In the genomic region with DNA sequence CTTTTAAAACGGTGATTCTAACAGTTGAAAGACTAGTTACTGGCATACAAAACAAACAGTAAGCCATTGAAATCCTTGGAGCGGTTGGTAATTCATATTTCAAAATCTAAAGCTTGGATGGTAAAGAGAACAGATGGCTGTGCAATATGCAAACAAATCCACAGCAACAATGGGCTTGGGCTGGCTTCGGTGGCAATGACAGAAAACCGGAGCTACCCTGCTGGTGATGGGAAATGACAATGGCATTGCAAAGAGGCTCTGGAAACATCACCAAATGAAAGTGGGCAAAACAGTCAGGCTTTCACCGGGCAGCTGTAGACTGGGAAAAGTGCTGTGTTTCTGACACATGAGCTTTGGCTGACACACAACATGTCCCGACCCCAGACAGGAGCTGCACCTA, we compare ENCODE assay signal across 17 cellular contexts.
DNase-seq lines count a peak whose midpoint lies in the region; ATAC-seq lines count a peak whose summit lies in the region.
"Had no signal": no experiment of that assay in that cellular context is flagged by ENCODE, and none has a peak within 500 bp of the region (broad histone marks: within the 10 kb centered on the region; RNA-seq: fewer than 3 reads in every experiment).

No MANE protein-coding gene starts in this region.

- no peak for ATAC-seq in activated CD4-positive, CD25-positive, alpha-beta regulatory T cell treated with anti-CD3 and anti-CD28 coated beads, Interleukin-2, amount 50 U/mL, for 24 hours
- no peak for ATAC-seq in GM21786 (IDR thresholded peaks at IDR 0.05; ENCODE audit: unreplicated experiment)
- ATAC-seq: activated naive CD8-positive, alpha-beta T cell treated with anti-CD3 and anti-CD28 coated beads, Interleukin-2, amount 50 U/mL, for 24 hours; body of pancreas; sciatic nerve had no signal

- DNase-seq in NCI-H2196 (lab: John Stamatoyannopoulos, UW; ENCODE audit: unreplicated experiment) = peak; percentile 47
- DNase-seq in NCI-H2196 treated with DMSO at 0.1 percent for 48 hours (lab: John Stamatoyannopoulos, UW; ENCODE audit: unreplicated experiment) = no peak
- peak; percentile 80 for DNase-seq in NCI-H2029 treated with DMSO at 0.1 percent for 48 hours (lab: John Stamatoyannopoulos, UW)
- DNase-seq in NCI-H748 treated with DMSO at 0.1 percent for 48 hours (lab: John Stamatoyannopoulos, UW) = peak; percentile 60
- peak; percentile 22 for DNase-seq in medulla oblongata (ENCODE audit: extremely low spot score)
- no peak for DNase-seq in stimulated activated CD4-positive, alpha-beta T cell treated with anti-CD3 and anti-CD28 coated beads, Interleukin-2, amount 100 ng/mL, for 48 hours
- DNase-seq: activated CD4-positive, alpha-beta T cell treated with anti-CD3 and anti-CD28 coated beads, Interleukin-2, amount 50 U/mL, for 1 hour; activated naive CD8-positive, alpha-beta T cell treated with anti-CD3 and anti-CD28 coated beads, Interleukin-2, amount 50 U/mL, for 24 hours; body of pancreas; colonic mucosa; left ventricle myocardium inferior; OCI-M1; SIG-M5; stimulated activated CD4-positive, alpha-beta T cell treated with anti-CD3 and anti-CD28 coated beads, Interleukin-15, amount 100 ng/mL, for 24 hours had no signal

Comparison
In these comparisons a context has a peak if more than half of its experiments do, and no peak if none do; other contexts are left out.
1. DNase-seq: peak in NCI-H2196 (single experiment), NCI-H2029 treated with DMSO at 0.1 percent for 48 hours (single experiment), NCI-H748 treated with DMSO at 0.1 percent for 48 hours (single experiment) and medulla oblongata (single experiment); none in NCI-H2196 treated with DMSO at 0.1 percent for 48 hours (single experiment) and stimulated activated CD4-positive, alpha-beta T cell treated with anti-CD3 and anti-CD28 coated beads, Interleukin-2, amount 100 ng/mL, for 48 hours (0 of 2).